In genomic region chr9:119284118-119284517, GRCh38 we compare ENCODE assay signal across 12 cellular contexts.
DNase-seq lines count a peak whose midpoint lies in the region; ATAC-seq, FAIRE-seq and TF ChIP-seq lines count a peak whose summit lies in the region.
"Had no signal": no experiment of that assay in that cellular context is flagged by ENCODE, and none has a peak within 500 bp of the region (broad histone marks: within the 10 kb centered on the region; RNA-seq: fewer than 3 reads in every experiment).

No MANE protein-coding gene starts in this region.

- WGBS in HUES64, result 43% methylated on average over 4 of the region's 4 CpGs

- ATAC-seq in left lung (peak; percentile 34), GM21717 (IDR thresholded peaks at IDR 0.05; ENCODE audit: unreplicated experiment) (no peak)
- ATAC-seq: lower lobe of right lung had no signal

- H3K4me3 Mint-ChIP-seq in astrocyte (ENCODE audit: unreplicated experiment), result peak overlapping the region; percentile 56
- H3K4me3 Mint-ChIP-seq: dendritic cell treated with granulocyte-macrophage colony-stimulating factor and Interleukin-4, amounts not matched to agents 40 ng/mL and 50 ng/mL, for 4 days had no signal

- H4K20me1 ChIP-seq in astrocyte (ENCODE audit: insufficient read depth, low read length), result no peaks in the 10 kb centered on the region

- H3K27me3 Mint-ChIP-seq in astrocyte (ENCODE audit: low read depth, unreplicated experiment), result peaks cover 14% of the 10 kb centered on the region

- H3K4me3 ChIP-seq in BE2C (ENCODE audit: low read depth, low read length), result no peak overlapping the region
- peak overlapping the region; percentile 45; the same call in 1 of the 2 replicates for H3K4me3 ChIP-seq in HUES64 (ENCODE audit: low read length)
- H3K4me3 ChIP-seq in astrocyte (ENCODE audit: insufficient read depth, low read depth, low read length), result no peak overlapping the region
- H3K4me3 ChIP-seq in left lung, result no peak overlapping the region
- H3K4me3 ChIP-seq: lower lobe of right lung had no signal

- no peak overlapping the region for H2AFZ ChIP-seq in astrocyte (ENCODE audit: low read depth, low read length)

- no peaks in the 10 kb centered on the region for H3K9me3 Mint-ChIP-seq in astrocyte (ENCODE audit: unreplicated experiment)
- H3K9me3 Mint-ChIP-seq: dendritic cell treated with granulocyte-macrophage colony-stimulating factor and Interleukin-4, amounts not matched to agents 40 ng/mL and 50 ng/mL, for 4 days had no signal

- H3K27me3 ChIP-seq in BE2C (no peaks in the 10 kb centered on the region), HUES64 (ENCODE audit: insufficient read depth, low read length) (no peaks in the 10 kb centered on the region), astrocyte (ENCODE audit: insufficient read depth, low read length) (no peaks in the 10 kb centered on the region), left lung (peaks cover 0 to 34% of the 10 kb centered on the region in 2 donors)

- intact Hi-C loops in left lung (cut with DNase I), result no loop called here

- H3K4me2 ChIP-seq in astrocyte (ENCODE audit: low read length), result no peak overlapping the region
- H3K4me2 ChIP-seq: KMS-11 had no signal

- H3K27ac ChIP-seq in HUES64 (ENCODE audit: low read depth, low read length) (no peak overlapping the region), astrocyte (ENCODE audit: low read depth, low read length) (no peak overlapping the region), left lung (no peak overlapping the region)
- H3K27ac ChIP-seq: KMS-11, lower lobe of right lung had no signal

- no peak overlapping the region for H3K27ac Mint-ChIP-seq in astrocyte (ENCODE audit: unreplicated experiment)
- H3K27ac Mint-ChIP-seq: dendritic cell treated with granulocyte-macrophage colony-stimulating factor and Interleukin-4, amounts not matched to agents 40 ng/mL and 50 ng/mL, for 4 days had no signal

- H3K9ac ChIP-seq in HUES64 (ENCODE audit: low read depth, low read length), result no peak overlapping the region
- no peak overlapping the region for H3K9ac ChIP-seq in astrocyte (ENCODE audit: low read length)
- H3K9ac ChIP-seq: KMS-11 had no signal

- H3K4me1 ChIP-seq in BE2C, result no peaks in the 10 kb centered on the region
- peaks cover 61% of the 10 kb centered on the region for H3K4me1 ChIP-seq in HUES64 (ENCODE audit: insufficient read depth, low read length)
- H3K4me1 ChIP-seq in astrocyte (ENCODE audit: insufficient read depth, low read length), result peaks cover 3% of the 10 kb centered on the region
- H3K4me1 ChIP-seq in left lung, result no peaks in the 10 kb centered on the region
- H3K4me1 ChIP-seq: lower lobe of right lung had no signal

- H3K9me3 ChIP-seq in BE2C, result no peaks in the 10 kb centered on the region
- H3K9me3 ChIP-seq in HUES64 (ENCODE audit: insufficient read depth, low read depth, low read length), result no peaks in the 10 kb centered on the region
- H3K9me3 ChIP-seq in astrocyte (ENCODE audit: insufficient read depth, low read depth, low read length), result no peaks in the 10 kb centered on the region
- H3K9me3 ChIP-seq in left lung, result no peaks in the 10 kb centered on the region
- H3K9me3 ChIP-seq: lower lobe of right lung had no signal

- no peaks in the 10 kb centered on the region for H3K79me2 ChIP-seq in astrocyte (ENCODE audit: insufficient read depth, low read length)

- H3K36me3 Mint-ChIP-seq in astrocyte (ENCODE audit: low read depth, unreplicated experiment), result no peaks in the 10 kb centered on the region

- DNase-seq in BE2C (no peak), astrocyte (ENCODE audit: low read depth) (peak; percentile 63), left lung (no peak), SIG-M5 (lab: John Stamatoyannopoulos, UW) (no peak), hepatic stellate cell (ENCODE audit: low spot score) (no peak)
- DNase-seq in activated CD8-positive, alpha-beta memory T cell treated with anti-CD3 and anti-CD28 coated beads, Interleukin-2, amount 50 U/mL, for 4 hours, result no peak
- DNase-seq: lower lobe of right lung; stimulated activated CD4-positive, alpha-beta T cell treated with anti-CD3 and anti-CD28 coated beads, Interleukin-12 subunit alpha, Interleukin-12 subunit beta, amount 100 ng/mL, for 4 hours had no signal

- H3K4me1 Mint-ChIP-seq in astrocyte (ENCODE audit: low read depth, unreplicated experiment), result peaks cover 10% of the 10 kb centered on the region

- no peaks in the 10 kb centered on the region for H3K36me3 ChIP-seq in BE2C
- no peaks in the 10 kb centered on the region for H3K36me3 ChIP-seq in HUES64 (ENCODE audit: insufficient read depth, low read length)
- no peaks in the 10 kb centered on the region for H3K36me3 ChIP-seq in astrocyte (ENCODE audit: insufficient read depth, low read length)
- H3K36me3 ChIP-seq in left lung, result no peaks in the 10 kb centered on the region
- H3K36me3 ChIP-seq: lower lobe of right lung had no signal

- FAIRE-seq in astrocyte (lab: Jason Lieb, UNC), result no peak

- TF ChIP-seq CTCF in BE2C (IDR thresholded peaks at IDR 0.05; ENCODE audit: low read depth, low read length) (0 out of 2 replicates have a peak, but pooled peaks have one; percentile 7), astrocyte (IDR thresholded peaks at IDR 0.05; ENCODE audit: insufficient read depth, low read depth, low read length) (no peak), left lung (IDR thresholded peaks at IDR 0.05) (no peak)
